Comparison of ENCODE assay signal across 1 cellular context in the genomic region with DNA sequence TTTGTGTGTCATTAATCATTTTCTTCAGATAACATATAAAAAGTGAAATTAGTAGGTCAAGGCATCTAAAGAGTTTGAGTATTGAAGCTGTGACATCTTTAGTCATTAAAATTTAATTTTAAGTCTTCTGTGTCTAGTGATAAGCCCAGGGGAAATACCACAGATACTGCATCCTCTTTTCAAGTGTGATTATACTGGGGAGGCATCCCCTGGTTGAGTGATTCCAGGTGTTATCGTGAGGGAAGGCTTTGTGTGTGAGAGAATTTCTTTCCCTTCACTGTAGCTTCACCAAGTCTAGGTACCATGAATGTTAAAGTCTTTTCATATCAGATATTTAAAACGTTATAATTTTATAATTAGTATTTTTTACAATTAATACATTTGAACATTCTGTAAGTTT.
TF ChIP-seq lines count a peak whose summit lies in the region.

No MANE protein-coding gene starts in this region.

TF ChIP-seq in H1, 55 proteins besides CTCF, POLR2A, EP300 and RAD21 (continued from another document):
- TF ChIP-seq, protein P1, sequence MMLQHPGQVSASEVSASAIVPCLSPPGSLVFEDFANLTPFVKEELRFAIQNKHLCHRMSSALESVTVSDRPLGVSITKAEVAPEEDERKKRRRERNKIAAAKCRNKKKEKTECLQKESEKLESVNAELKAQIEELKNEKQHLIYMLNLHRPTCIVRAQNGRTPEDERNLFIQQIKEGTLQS (IDR thresholded peaks at IDR 0.05; ENCODE audit: insufficient read depth, low read depth, low read length) = no peak
- TF ChIP-seq TBP (IDR thresholded peaks at IDR 0.05; ENCODE audit: low read depth, low read length) = no peak
